Comparison of ENCODE assay signal across 8 cellular contexts in the genomic region with DNA sequence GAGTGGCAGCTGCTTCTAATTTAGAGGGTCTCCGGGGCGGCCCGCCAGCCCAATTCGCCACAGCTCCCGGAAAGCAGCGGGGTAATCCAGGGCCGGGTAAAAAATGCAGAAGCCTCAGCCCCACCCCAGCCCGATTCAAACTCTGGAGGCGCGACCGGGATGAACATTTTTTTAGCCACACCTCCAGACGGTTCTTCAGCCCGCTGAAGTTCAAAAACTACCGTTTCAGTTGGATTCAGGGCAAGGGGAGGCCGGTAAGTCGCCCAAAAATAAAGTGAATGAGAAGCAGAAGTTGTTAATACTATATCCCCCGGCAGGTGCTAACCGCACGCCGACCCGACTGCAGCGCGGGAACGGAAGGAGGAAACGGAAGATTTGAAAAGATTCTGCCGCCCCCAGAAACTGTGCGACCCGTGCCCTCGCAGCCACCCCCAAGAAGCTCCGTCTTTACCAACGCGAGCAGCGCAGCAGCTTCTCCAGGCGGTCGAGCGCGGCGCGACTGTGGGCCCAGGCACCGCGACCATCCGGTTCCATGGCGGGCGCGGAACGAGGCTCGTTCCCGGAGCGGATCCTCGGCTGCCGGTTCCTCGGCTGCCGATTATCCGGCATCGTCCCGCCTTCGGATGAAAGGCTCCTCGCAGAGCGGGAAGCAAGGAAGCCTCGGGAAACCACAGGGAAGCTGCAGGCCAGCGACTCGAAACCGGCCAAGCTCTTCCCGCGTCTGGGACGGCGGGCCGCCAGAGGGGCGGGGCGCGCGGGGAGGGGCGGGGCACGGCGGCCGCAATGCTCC. TPM values are rescaled to one million over a fixed set of nuclear protein-coding genes. Genes with fewer than 3 reads are reported as not detected.
DNase-seq lines count a peak whose midpoint lies in the region; ATAC-seq and TF ChIP-seq lines count a peak whose summit lies in the region.

Gene BARD1 (minus strand): TSS at position 723 of the 790 bp plus-strand sequence. CDS start 114 bp downstream, at position 609.

- peak within 1 kb of the TSS; percentile 86 for H3K4me3 ChIP-seq in AG10803 (ENCODE audit: low read length)
- peak within 1 kb of the TSS; percentile 88 to 96 for H3K4me3 ChIP-seq in muscle layer of duodenum (ENCODE audit: low read depth in 1 of 2, low read length in 2 of 2)

- TF ChIP-seq CTCF in AG10803 (conservative IDR thresholded peaks at IDR 0.05; ENCODE audit: low read length) = no peak

- CTCF ChIA-PET in activated CD8-positive, alpha-beta memory T cell treated with anti-CD3 and anti-CD28 coated beads, Interleukin-2, amount 10 ng/mL, durations not matched to agents 7 days and 5 days (lab: Charles Lee) = interaction anchor here (0.6 kb wide), 1 partner anchor 17 kb away, joined by 3 read pairs; no protein-coding TSS in a partner anchor

- H3K27me3 Mint-ChIP-seq in activated CD8-positive, alpha-beta memory T cell treated with anti-CD3 and anti-CD28 coated beads, Interleukin-2, amount 10 ng/mL, durations not matched to agents 7 days and 5 days = no peaks in the 10 kb centered on the region
- no peaks in the 10 kb centered on the region for H3K27me3 Mint-ChIP-seq in stimulated activated memory B cell treated with anti-CD40 and anti-IgM and Interleukin-4, amounts not matched to agents 10 μg/mL and 1 μg/mL and 100 μg/mL, for 72 hours

- ATAC-seq in GM18873 (IDR thresholded peaks at IDR 0.05; ENCODE audit: low FRiP score, unreplicated experiment) (peak; percentile 23), HG03108 (IDR thresholded peaks at IDR 0.05; ENCODE audit: unreplicated experiment) (peak; percentile 22)
- peak; percentile 35 for ATAC-seq in activated CD8-positive, alpha-beta memory T cell treated with anti-CD3 and anti-CD28 coated beads, Interleukin-2, amount 10 ng/mL, durations not matched to agents 7 days and 5 days
- ATAC-seq in stimulated activated memory B cell treated with anti-CD40 and anti-IgM and Interleukin-4, amounts not matched to agents 10 μg/mL and 1 μg/mL and 100 μg/mL, for 72 hours = peak; percentile 44

- no peaks in the 10 kb centered on the region for H3K27me3 ChIP-seq in muscle layer of duodenum (ENCODE audit: low read depth, low read length)

- peak within 1 kb of the TSS; percentile 99 for H3K27ac Mint-ChIP-seq in activated CD8-positive, alpha-beta memory T cell treated with anti-CD3 and anti-CD28 coated beads, Interleukin-2, amount 10 ng/mL, durations not matched to agents 7 days and 5 days
- peak within 1 kb of the TSS; percentile 79 for H3K27ac Mint-ChIP-seq in stimulated activated memory B cell treated with anti-CD40 and anti-IgM and Interleukin-4, amounts not matched to agents 10 μg/mL and 1 μg/mL and 100 μg/mL, for 72 hours

- H3K27ac ChIP-seq in epithelial cell of prostate = peak within 1 kb of the TSS; percentile 77
- H3K27ac ChIP-seq in muscle layer of duodenum (ENCODE audit: low read length) = peak within 1 kb of the TSS; percentile 89

- H3K9me3 ChIP-seq in muscle layer of duodenum (ENCODE audit: control insufficient read depth in 1 of 2, low read length in 2 of 2) = no peaks in the 10 kb centered on the region

- peak within 1 kb of the TSS; percentile 95 for H3K4me3 Mint-ChIP-seq in activated CD8-positive, alpha-beta memory T cell treated with anti-CD3 and anti-CD28 coated beads, Interleukin-2, amount 10 ng/mL, durations not matched to agents 7 days and 5 days
- H3K4me3 Mint-ChIP-seq in stimulated activated memory B cell treated with anti-CD40 and anti-IgM and Interleukin-4, amounts not matched to agents 10 μg/mL and 1 μg/mL and 100 μg/mL, for 72 hours = peak within 1 kb of the TSS; percentile 85

- H3K4me1 Mint-ChIP-seq in activated CD8-positive, alpha-beta memory T cell treated with anti-CD3 and anti-CD28 coated beads, Interleukin-2, amount 10 ng/mL, durations not matched to agents 7 days and 5 days = peaks cover 37% of the 10 kb centered on the region
- H3K4me1 Mint-ChIP-seq in stimulated activated memory B cell treated with anti-CD40 and anti-IgM and Interleukin-4, amounts not matched to agents 10 μg/mL and 1 μg/mL and 100 μg/mL, for 72 hours = peaks cover 36% of the 10 kb centered on the region

- DNase-seq in AG10803 (ENCODE audit: low read depth) (peak; percentile 50), NCI-H526 treated with DMSO at 0.1 percent for 48 hours (lab: John Stamatoyannopoulos, UW) (peak; percentile 50), epithelial cell of prostate (ENCODE audit: low read depth, low spot score) (no peak)
- DNase-seq in activated CD8-positive, alpha-beta memory T cell treated with anti-CD3 and anti-CD28 coated beads, Interleukin-2, amount 10 ng/mL, durations not matched to agents 7 days and 5 days = peak; percentile 76

- H3K4me1 ChIP-seq in muscle layer of duodenum (ENCODE audit: control insufficient read depth in 1 of 2, insufficient read depth in 2 of 2, low read length in 2 of 2) = peaks cover 7 to 15% of the 10 kb centered on the region in 2 donors

- H3K9me3 Mint-ChIP-seq in activated CD8-positive, alpha-beta memory T cell treated with anti-CD3 and anti-CD28 coated beads, Interleukin-2, amount 10 ng/mL, durations not matched to agents 7 days and 5 days (ENCODE audit: low read depth) = no peaks in the 10 kb centered on the region
- no peaks in the 10 kb centered on the region for H3K9me3 Mint-ChIP-seq in stimulated activated memory B cell treated with anti-CD40 and anti-IgM and Interleukin-4, amounts not matched to agents 10 μg/mL and 1 μg/mL and 100 μg/mL, for 72 hours

- no peaks in the 10 kb centered on the region for H3K36me3 ChIP-seq in muscle layer of duodenum (ENCODE audit: control insufficient read depth in 1 of 2, insufficient read depth in 2 of 2, low read length in 2 of 2)

- peaks cover 27% of the 10 kb centered on the region for H3K36me3 Mint-ChIP-seq in activated CD8-positive, alpha-beta memory T cell treated with anti-CD3 and anti-CD28 coated beads, Interleukin-2, amount 10 ng/mL, durations not matched to agents 7 days and 5 days
- H3K36me3 Mint-ChIP-seq in stimulated activated memory B cell treated with anti-CD40 and anti-IgM and Interleukin-4, amounts not matched to agents 10 μg/mL and 1 μg/mL and 100 μg/mL, for 72 hours = no peaks in the 10 kb centered on the region

RNA-seq across cellular contexts. Expression of gene BARD1, which starts in this region (rescaled TPM):
- total RNA-seq in activated CD8-positive, alpha-beta memory T cell treated with anti-CD3 and anti-CD28 coated beads, Interleukin-2, amount 10 ng/mL, durations not matched to agents 7 days and 5 days = 10 to 100 TPM; 44.6 to 71.6 TPM
